1 cellular context compared by ENCODE assay signal in genomic region chr17:75940727-75941441, GRCh38.
TF ChIP-seq lines count a peak whose summit lies in the region.

Gene FBF1, minus strand, starts transcription at chr17:75941042. Its CDS starts 2,893 bp downstream, at chr17:75938149.

TF ChIP-seq in HepG2, 621 proteins besides CTCF, POLR2A, EP300 and RAD21 (continued from another document and continues in another):
- TF ChIP-seq, protein P1, sequence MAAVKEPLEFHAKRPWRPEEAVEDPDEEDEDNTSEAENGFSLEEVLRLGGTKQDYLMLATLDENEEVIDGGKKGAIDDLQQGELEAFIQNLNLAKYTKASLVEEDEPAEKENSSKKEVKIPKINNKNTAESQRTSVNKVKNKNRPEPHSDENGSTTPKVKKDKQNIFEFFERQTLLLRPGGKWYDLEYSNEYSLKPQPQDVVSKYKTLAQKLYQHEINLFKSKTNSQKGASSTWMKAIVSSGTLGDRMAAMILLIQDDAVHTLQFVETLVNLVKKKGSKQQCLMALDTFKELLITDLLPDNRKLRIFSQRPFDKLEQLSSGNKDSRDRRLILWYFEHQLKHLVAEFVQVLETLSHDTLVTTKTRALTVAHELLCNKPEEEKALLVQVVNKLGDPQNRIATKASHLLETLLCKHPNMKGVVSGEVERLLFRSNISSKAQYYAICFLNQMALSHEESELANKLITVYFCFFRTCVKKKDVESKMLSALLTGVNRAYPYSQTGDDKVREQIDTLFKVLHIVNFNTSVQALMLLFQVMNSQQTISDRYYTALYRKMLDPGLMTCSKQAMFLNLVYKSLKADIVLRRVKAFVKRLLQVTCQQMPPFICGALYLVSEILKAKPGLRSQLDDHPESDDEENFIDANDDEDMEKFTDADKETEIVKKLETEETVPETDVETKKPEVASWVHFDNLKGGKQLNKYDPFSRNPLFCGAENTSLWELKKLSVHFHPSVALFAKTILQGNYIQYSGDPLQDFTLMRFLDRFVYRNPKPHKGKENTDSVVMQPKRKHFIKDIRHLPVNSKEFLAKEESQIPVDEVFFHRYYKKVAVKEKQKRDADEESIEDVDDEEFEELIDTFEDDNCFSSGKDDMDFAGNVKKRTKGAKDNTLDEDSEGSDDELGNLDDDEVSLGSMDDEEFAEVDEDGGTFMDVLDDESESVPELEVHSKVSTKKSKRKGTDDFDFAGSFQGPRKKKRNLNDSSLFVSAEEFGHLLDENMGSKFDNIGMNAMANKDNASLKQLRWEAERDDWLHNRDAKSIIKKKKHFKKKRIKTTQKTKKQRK (IDR thresholded peaks at IDR 0.05; ENCODE audit: low read length) = no peak
- TF ChIP-seq RARG (CRISPR knock-in tag; IDR thresholded peaks at IDR 0.05; ENCODE audit: low read depth) (no peak), ZSCAN29 (CRISPR knock-in tag; conservative IDR thresholded peaks at IDR 0.05) (peak; percentile 83; the same call in 1 of the 2 replicates), RXRA (CRISPR knock-in tag; IDR thresholded peaks at IDR 0.05) (peak; percentile 89), POGZ (CRISPR knock-in tag; IDR thresholded peaks at IDR 0.05) (peak; percentile 86), REST (IDR thresholded peaks at IDR 0.05; ENCODE audit: borderline replicate concordance in 1 of 2, low read depth in 1 of 2, low read length in 2 of 2) (peak in 1 of 2 experiments; percentile 12; a peak in 1 of 4 replicates), NFKBIZ (CRISPR knock-in tag; IDR thresholded peaks at IDR 0.05) (peak; percentile 86), ZBTB34 (CRISPR knock-in tag; IDR thresholded peaks at IDR 0.05) (no peak; the same call in 1 of the 2 replicates), HHEX (CRISPR knock-in tag; IDR thresholded peaks at IDR 0.05) (no peak; the same call in 1 of the 2 replicates), ZNF350 (CRISPR knock-in tag; IDR thresholded peaks at IDR 0.05; ENCODE audit: borderline replicate concordance, low read depth) (peak; percentile 90), RBM39 (IDR thresholded peaks at IDR 0.05; ENCODE audit: low read depth, low read length, poor library complexity, severe bottlenecking) (peak; percentile 95), SOX5 (CRISPR knock-in tag; IDR thresholded peaks at IDR 0.05; ENCODE audit: borderline replicate concordance) (peak; percentile 73), ZNF552 (CRISPR knock-in tag; IDR thresholded peaks at IDR 0.05; ENCODE audit: borderline replicate concordance) (peak; percentile 88; the same call in 1 of the 2 replicates), ZNF10 (CRISPR knock-in tag; IDR thresholded peaks at IDR 0.05; ENCODE audit: borderline replicate concordance, low read depth) (no peak), KDM1A (CRISPR knock-in tag; IDR thresholded peaks at IDR 0.05) (no peak), ZNF296 (CRISPR knock-in tag; conservative IDR thresholded peaks at IDR 0.05) (no peak), ZNF292 (CRISPR knock-in tag; IDR thresholded peaks at IDR 0.05; ENCODE audit: borderline replicate concordance, low read depth) (no peak; the same call in 1 of the 2 replicates), ZHX1 (CRISPR knock-in tag; IDR thresholded peaks at IDR 0.05; ENCODE audit: low read depth) (peak; percentile 53; the same call in 1 of the 2 replicates), PCBP1 (IDR thresholded peaks at IDR 0.05; ENCODE audit: borderline replicate concordance, low read depth, low read length) (no peak), ZSCAN21 (CRISPR knock-in tag; IDR thresholded peaks at IDR 0.05; ENCODE audit: borderline replicate concordance) (peak; percentile 83; the same call in 1 of the 2 replicates), IRF1 (CRISPR knock-in tag; IDR thresholded peaks at IDR 0.05; ENCODE audit: low read depth) (no peak; the same call in none of the 2 replicates), AHDC1 (CRISPR knock-in tag; IDR thresholded peaks at IDR 0.05; ENCODE audit: borderline replicate concordance) (no peak), ZNF446 (CRISPR knock-in tag; IDR thresholded peaks at IDR 0.05) (peak; percentile 93), ARHGAP35 (CRISPR knock-in tag; IDR thresholded peaks at IDR 0.05; ENCODE audit: borderline replicate concordance) (peak; percentile 97), NFYC (CRISPR knock-in tag; IDR thresholded peaks at IDR 0.05) (peak; percentile 65), ZKSCAN5 (CRISPR knock-in tag; IDR thresholded peaks at IDR 0.05) (no peak), FOSL1 (CRISPR knock-in tag; IDR thresholded peaks at IDR 0.05; ENCODE audit: borderline replicate concordance) (peak; percentile 22; the same call in 1 of the 2 replicates), HCFC1 (IDR thresholded peaks at IDR 0.05; ENCODE audit: low read depth, low read length) (peak; percentile 96), GTF2F1 (IDR thresholded peaks at IDR 0.05; ENCODE audit: low read length) (no peak)
- TF ChIP-seq, protein P2, sequence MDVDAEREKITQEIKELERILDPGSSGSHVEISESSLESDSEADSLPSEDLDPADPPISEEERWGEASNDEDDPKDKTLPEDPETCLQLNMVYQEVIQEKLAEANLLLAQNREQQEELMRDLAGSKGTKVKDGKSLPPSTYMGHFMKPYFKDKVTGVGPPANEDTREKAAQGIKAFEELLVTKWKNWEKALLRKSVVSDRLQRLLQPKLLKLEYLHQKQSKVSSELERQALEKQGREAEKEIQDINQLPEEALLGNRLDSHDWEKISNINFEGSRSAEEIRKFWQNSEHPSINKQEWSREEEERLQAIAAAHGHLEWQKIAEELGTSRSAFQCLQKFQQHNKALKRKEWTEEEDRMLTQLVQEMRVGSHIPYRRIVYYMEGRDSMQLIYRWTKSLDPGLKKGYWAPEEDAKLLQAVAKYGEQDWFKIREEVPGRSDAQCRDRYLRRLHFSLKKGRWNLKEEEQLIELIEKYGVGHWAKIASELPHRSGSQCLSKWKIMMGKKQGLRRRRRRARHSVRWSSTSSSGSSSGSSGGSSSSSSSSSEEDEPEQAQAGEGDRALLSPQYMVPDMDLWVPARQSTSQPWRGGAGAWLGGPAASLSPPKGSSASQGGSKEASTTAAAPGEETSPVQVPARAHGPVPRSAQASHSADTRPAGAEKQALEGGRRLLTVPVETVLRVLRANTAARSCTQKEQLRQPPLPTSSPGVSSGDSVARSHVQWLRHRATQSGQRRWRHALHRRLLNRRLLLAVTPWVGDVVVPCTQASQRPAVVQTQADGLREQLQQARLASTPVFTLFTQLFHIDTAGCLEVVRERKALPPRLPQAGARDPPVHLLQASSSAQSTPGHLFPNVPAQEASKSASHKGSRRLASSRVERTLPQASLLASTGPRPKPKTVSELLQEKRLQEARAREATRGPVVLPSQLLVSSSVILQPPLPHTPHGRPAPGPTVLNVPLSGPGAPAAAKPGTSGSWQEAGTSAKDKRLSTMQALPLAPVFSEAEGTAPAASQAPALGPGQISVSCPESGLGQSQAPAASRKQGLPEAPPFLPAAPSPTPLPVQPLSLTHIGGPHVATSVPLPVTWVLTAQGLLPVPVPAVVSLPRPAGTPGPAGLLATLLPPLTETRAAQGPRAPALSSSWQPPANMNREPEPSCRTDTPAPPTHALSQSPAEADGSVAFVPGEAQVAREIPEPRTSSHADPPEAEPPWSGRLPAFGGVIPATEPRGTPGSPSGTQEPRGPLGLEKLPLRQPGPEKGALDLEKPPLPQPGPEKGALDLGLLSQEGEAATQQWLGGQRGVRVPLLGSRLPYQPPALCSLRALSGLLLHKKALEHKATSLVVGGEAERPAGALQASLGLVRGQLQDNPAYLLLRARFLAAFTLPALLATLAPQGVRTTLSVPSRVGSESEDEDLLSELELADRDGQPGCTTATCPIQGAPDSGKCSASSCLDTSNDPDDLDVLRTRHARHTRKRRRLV (CRISPR knock-in tag; IDR thresholded peaks at IDR 0.05) = peak; percentile 82
